ENCODE assay signal across 8 cellular contexts in the genomic region with DNA sequence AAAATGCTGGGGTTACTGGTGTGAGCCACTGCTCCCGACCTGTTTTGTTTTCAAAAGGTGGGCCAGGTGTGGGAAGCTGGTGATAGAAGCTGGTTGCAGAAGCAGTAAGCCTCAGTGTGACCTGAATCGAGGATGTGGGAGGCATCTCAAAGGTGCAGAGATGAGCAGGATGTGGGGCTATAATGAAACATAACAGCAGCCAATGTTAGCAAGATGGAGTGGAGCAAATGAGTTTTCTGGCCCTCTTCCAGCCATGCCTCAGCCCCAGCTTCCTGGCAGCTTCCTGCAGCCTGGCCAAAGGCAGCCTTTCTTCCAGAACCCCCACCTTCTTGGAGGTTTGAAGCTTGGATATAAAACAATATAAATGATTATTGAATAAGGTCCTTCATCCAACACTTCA.
DNase-seq lines count a peak whose midpoint lies in the region; ATAC-seq and TF ChIP-seq lines count a peak whose summit lies in the region.

No MANE protein-coding gene starts in this region.

- H3K4me3 ChIP-seq in fibroblast of mammary gland (ENCODE audit: control insufficient read depth, low read depth, low read length): no peak overlapping the region

- peak; percentile 12 for DNase-seq in stimulated activated CD4-positive, alpha-beta T cell treated with anti-CD3 and anti-CD28 coated beads, Interleukin-12 subunit alpha, Interleukin-12 subunit beta, amount 100 ng/mL, for 4 hours
- DNase-seq in stimulated activated CD4-positive, alpha-beta T cell treated with anti-CD3 and anti-CD28 coated beads, Interleukin-2, amount 100 ng/mL, for 48 hours: no peak
- DNase-seq in activated T-cell treated with anti-CD3 and anti-CD28 coated beads for 4 hours: peak; percentile 8
- DNase-seq in fibroblast of mammary gland (ENCODE audit: low read depth): peak; percentile 2
- DNase-seq in DMS53 treated with DMSO at 0.1 percent for 48 hours (lab: John Stamatoyannopoulos, UW; ENCODE audit: unreplicated experiment): no peak
- no peak for DNase-seq in cerebellar nuclear complex (lab: John Stamatoyannopoulos, UW)
- no peak for DNase-seq in DMS53 (lab: John Stamatoyannopoulos, UW)

- no peak for ATAC-seq in GM18858 (IDR thresholded peaks at IDR 0.05; ENCODE audit: unreplicated experiment)

- TF ChIP-seq CTCF in fibroblast of mammary gland (conservative IDR thresholded peaks at IDR 0.05; ENCODE audit: control insufficient read depth, insufficient read depth, low read depth, low read length): no peak

Comparison
In these comparisons a context has a peak if more than half of its experiments do, and no peak if none do; other contexts are left out.
1. DNase-seq: peak in stimulated activated CD4-positive, alpha-beta T cell treated with anti-CD3 and anti-CD28 coated beads, Interleukin-12 subunit alpha, Interleukin-12 subunit beta, amount 100 ng/mL, for 4 hours (single experiment), activated T-cell treated with anti-CD3 and anti-CD28 coated beads for 4 hours (single experiment) and fibroblast of mammary gland (single experiment); none in stimulated activated CD4-positive, alpha-beta T cell treated with anti-CD3 and anti-CD28 coated beads, Interleukin-2, amount 100 ng/mL, for 48 hours (0 of 2), DMS53 treated with DMSO at 0.1 percent for 48 hours (single experiment), cerebellar nuclear complex (0 of 2) and DMS53 (single experiment).